Comparison of ENCODE assay signal across 12 cellular contexts in the genomic region with DNA sequence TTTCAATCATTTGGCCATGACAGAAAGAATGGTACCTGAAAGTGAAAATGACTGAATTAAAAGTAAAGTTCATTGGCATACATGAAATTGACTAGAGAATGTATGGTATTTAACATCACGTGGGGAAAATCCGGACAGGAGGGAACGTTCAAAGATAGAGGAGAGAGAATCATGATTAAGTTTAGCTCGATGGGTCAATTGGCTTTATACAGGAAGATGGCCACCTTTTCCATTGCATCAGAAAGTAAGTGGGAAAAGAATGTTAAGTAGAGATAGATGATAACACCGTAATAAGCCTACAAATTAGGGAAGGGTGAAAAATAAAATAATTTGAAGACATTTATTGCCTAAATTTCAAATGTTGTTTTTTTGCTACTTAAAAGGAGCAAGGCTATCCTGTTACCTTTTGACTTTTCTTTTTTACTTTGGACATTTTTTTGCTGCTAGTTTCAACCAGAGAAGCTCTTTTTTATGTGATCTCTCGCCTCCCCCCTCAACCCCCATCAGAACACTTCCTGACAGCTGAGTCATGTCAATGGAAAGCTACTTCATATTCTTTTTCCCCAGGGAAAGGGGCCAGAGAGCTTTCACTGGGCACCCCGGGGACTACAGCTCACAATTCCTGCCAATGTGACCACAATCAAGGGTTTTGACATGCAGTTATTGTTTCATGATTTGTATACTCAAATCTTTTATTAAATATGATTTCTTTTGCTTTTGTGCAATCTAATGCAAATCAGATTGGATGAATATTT. TPM values are rescaled to one million over a fixed set of nuclear protein-coding genes. Genes with fewer than 3 reads are reported as not detected.
DNase-seq lines count a peak whose midpoint lies in the region; ATAC-seq, FAIRE-seq and TF ChIP-seq lines count a peak whose summit lies in the region.
"Had no signal": no experiment of that assay in that cellular context is flagged by ENCODE, and none has a peak within 500 bp of the region (broad histone marks: within the 10 kb centered on the region; RNA-seq: fewer than 3 reads in every experiment).

No MANE protein-coding gene starts in this region.

- H3K9ac ChIP-seq in kidney (ENCODE audit: low read length in 2 of 2): no peak overlapping the region

- no peak for FAIRE-seq in kidney (lab: Jason Lieb, UNC)

- no peaks in the 10 kb centered on the region for H3K9me3 ChIP-seq in kidney (ENCODE audit: control insufficient read depth in 1 of 2, low read length in 2 of 2)

- TF ChIP-seq CTCF in kidney epithelial cell (IDR thresholded peaks at IDR 0.05; ENCODE audit: insufficient read depth, low read length, poor library complexity, severe bottlenecking) (no peak), kidney (IDR thresholded peaks at IDR 0.05; ENCODE audit: borderline replicate concordance, extremely low read depth, insufficient read depth) (no peak)

- intact Hi-C loops in kidney (cut with DNase I): no loop called here

- H3K27me3 ChIP-seq in kidney epithelial cell (ENCODE audit: control insufficient read depth, insufficient read depth, low read length): no peaks in the 10 kb centered on the region

- H3K27ac ChIP-seq in kidney (ENCODE audit: low read depth in 2 of 2, low read length in 2 of 2): no peak overlapping the region

- H3K4me1 ChIP-seq in kidney (ENCODE audit: control insufficient read depth in 1 of 2, insufficient read depth in 1 of 2, low read depth in 1 of 2, low read length in 2 of 2): no peaks in the 10 kb centered on the region

- peak; percentile 28 for DNase-seq in AG08396 (ENCODE audit: low spot score)
- peak; percentile 46 for DNase-seq in HS-27A (ENCODE audit: low read depth)
- DNase-seq in astrocyte of the hippocampus (ENCODE audit: low read depth, low spot score): peak; percentile 79
- peak; percentile 26 for DNase-seq in kidney epithelial cell (ENCODE audit: low read depth)
- DNase-seq in HEK293T (ENCODE audit: extremely low spot score): no peak
- DNase-seq in kidney: no peak
- DNase-seq in central memory CD4-positive, alpha-beta T cell: no peak
- DNase-seq: CD8-positive, alpha-beta memory T cell; GOT3; NCI-H187 treated with DMSO at 0.1 percent for 48 hours; occipital lobe had no signal

- POLR2A ChIA-PET in HEK293T (lab: Yijun Ruan, JAX): no interaction called here

- CTCF ChIA-PET in HEK293T (lab: Yijun Ruan, JAX): no interaction called here

- ATAC-seq in GM18870 (IDR thresholded peaks at IDR 0.05; ENCODE audit: unreplicated experiment): no peak

- no peaks in the 10 kb centered on the region for H3K36me3 ChIP-seq in kidney epithelial cell (ENCODE audit: control insufficient read depth, insufficient read depth, low read length)
- no peaks in the 10 kb centered on the region for H3K36me3 ChIP-seq in kidney (ENCODE audit: control insufficient read depth in 1 of 2, insufficient read depth in 2 of 2, low read length in 2 of 2)

- H3K4me3 ChIP-seq in kidney epithelial cell (ENCODE audit: low read depth, low read length) (no peak overlapping the region), kidney (ENCODE audit: low read length in 2 of 2) (no peak overlapping the region)

TF ChIP-seq in HEK293T, 16 proteins besides CTCF, POLR2A, EP300 and RAD21:
- TF ChIP-seq SP1 (IDR thresholded peaks at IDR 0.05) (no peak), ELF4 (IDR thresholded peaks at IDR 0.05) (no peak), BHLHE40 (IDR thresholded peaks at IDR 0.05; ENCODE audit: borderline replicate concordance) (no peak), TARDBP (IDR thresholded peaks at IDR 0.05) (no peak)

RNA-seq across cellular contexts. Expression of a gene that starts 0.8 kb away (rescaled TPM):
- total RNA-seq in kidney epithelial cell (0.54 and 1.6 TPM in 2 replicates), kidney (6.8 TPM)
- polyA plus RNA-seq in kidney (ENCODE audit: insufficient read depth, low read depth, low replicate concordance): 3.6 TPM

Comparison
In these comparisons a context has a peak if more than half of its experiments do, and no peak if none do; other contexts are left out.
1. DNase-seq: peak in AG08396 (single experiment), HS-27A (single experiment), astrocyte of the hippocampus (single experiment) and kidney epithelial cell (single experiment); none in HEK293T (single experiment), kidney (single experiment) and central memory CD4-positive, alpha-beta T cell (single experiment).